Comparison of ENCODE assay signal across 17 cellular contexts in the genomic region with DNA sequence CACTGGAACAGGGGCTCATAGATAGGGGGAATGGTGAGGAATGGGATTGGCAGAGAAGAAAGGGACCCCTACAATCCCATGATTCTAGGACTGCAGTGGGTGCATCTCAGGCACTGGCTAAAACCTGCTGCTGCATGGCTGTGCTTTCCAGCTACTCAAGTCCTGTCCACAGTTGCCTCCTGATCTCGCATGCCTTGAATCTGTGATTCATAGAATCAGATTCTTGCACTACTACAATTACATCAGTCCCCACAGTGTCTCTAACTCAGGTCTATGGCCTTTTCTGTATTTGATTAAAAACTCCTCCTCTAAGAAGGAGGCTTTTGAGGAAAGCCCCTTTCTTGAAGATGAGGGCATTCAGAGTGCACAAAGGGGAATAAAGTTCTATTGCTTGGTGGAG.
DNase-seq lines count a peak whose midpoint lies in the region; ATAC-seq, FAIRE-seq and TF ChIP-seq lines count a peak whose summit lies in the region.
"Had no signal": no experiment of that assay in that cellular context is flagged by ENCODE, and none has a peak within 500 bp of the region (broad histone marks: within the 10 kb centered on the region; RNA-seq: fewer than 3 reads in every experiment).

No MANE protein-coding gene starts in this region.

- H4K20me1 ChIP-seq in keratinocyte (ENCODE audit: control insufficient read depth, extremely low read depth, insufficient read depth, low read length): no peaks in the 10 kb centered on the region

- no peaks in the 10 kb centered on the region for H3K36me3 ChIP-seq in bronchial epithelial cell (ENCODE audit: control insufficient read depth, insufficient read depth, low read length)
- no peaks in the 10 kb centered on the region for H3K36me3 ChIP-seq in keratinocyte (ENCODE audit: control insufficient read depth in 2 of 2, extremely low read depth in 1 of 2, insufficient read depth in 2 of 2, low read length in 2 of 2)

- dilution Hi-C loops in keratinocyte (cut with MboI; ENCODE audit: extremely low pct_ligation_motif_present, low sequenced_read_pairs): no loop called here

- CTCF ChIA-PET in AG04450 (lab: Charles Lee): no interaction called here

- no peak overlapping the region for H3K27ac ChIP-seq in AG04450 (ENCODE audit: low read depth, low read length)
- H3K27ac ChIP-seq in keratinocyte (ENCODE audit: control insufficient read depth, insufficient read depth, low read length): no peak overlapping the region

- TF ChIP-seq CTCF in AG04450 (IDR thresholded peaks at IDR 0.05; ENCODE audit: low read depth, low read length): no peak
- TF ChIP-seq CTCF in bronchial epithelial cell (IDR thresholded peaks at IDR 0.05; ENCODE audit: insufficient read depth, low read length, severe bottlenecking): no peak
- TF ChIP-seq CTCF in keratinocyte (optimal IDR thresholded peaks at IDR 0.05 in 1 of 3, IDR thresholded peaks at IDR 0.05 in 1 of 3, conservative IDR thresholded peaks at IDR 0.05 in 1 of 3; ENCODE audit: extremely low read depth in 1 of 3, insufficient read depth in 2 of 3, low read length in 3 of 3): no peak

- no peaks in the 10 kb centered on the region for H3K79me2 ChIP-seq in keratinocyte (ENCODE audit: control insufficient read depth, insufficient read depth, low read length)

- FAIRE-seq in bronchial epithelial cell (lab: Jason Lieb, UNC) (no peak), keratinocyte (lab: Jason Lieb, UNC) (peak; percentile 39), RCC 7860 (lab: Jason Lieb, UNC) (no peak)
- FAIRE-seq: GM12891, GM19239 had no signal

- POLR2A ChIA-PET in AG04450 (lab: Yijun Ruan, JAX): no interaction called here

- ATAC-seq in GM18867 (IDR thresholded peaks at IDR 0.05; ENCODE audit: unreplicated experiment) (no peak), GM21423 (IDR thresholded peaks at IDR 0.05; ENCODE audit: unreplicated experiment) (no peak)
- ATAC-seq: GM23338 had no signal

- no peak overlapping the region for H3K9ac ChIP-seq in keratinocyte (ENCODE audit: control insufficient read depth, extremely low read depth, insufficient read depth, low read length)

- DNase-seq in AG04450 (ENCODE audit: low read depth, low spot score): peak; percentile 8
- peak; percentile 16 for DNase-seq in HPDE6-E6E7 (ENCODE audit: extremely low spot score)
- DNase-seq in bronchial epithelial cell (ENCODE audit: low read depth): peak; percentile 72
- no peak for DNase-seq in keratinocyte (ENCODE audit: low read depth, low spot score)
- DNase-seq in stimulated activated CD4-positive, alpha-beta T cell treated with anti-CD3 and anti-CD28 coated beads, Interleukin-4, amount 100 ng/mL, for 1 hour: no peak
- DNase-seq in RCC 7860 (ENCODE audit: low spot score): no peak
- DNase-seq: 8988T; AML-193; Calu3; KBM-7; NCI-H1048; NK-92 treated with Interleukin-12 subunit alpha and Interleukin-12 subunit beta, amount 100 ng/mL, for 24 hours had no signal

- H3K9me1 ChIP-seq in keratinocyte (ENCODE audit: control insufficient read depth, extremely low read depth, insufficient read depth, low read length): no peaks in the 10 kb centered on the region

- H2AFZ ChIP-seq in keratinocyte (ENCODE audit: control insufficient read depth, low read length): no peak overlapping the region
- H2AFZ ChIP-seq: GM23338 had no signal

- H3K9me3 ChIP-seq in AG04450 (ENCODE audit: control insufficient read depth, insufficient read depth, low read length) (peaks cover 8% of the 10 kb centered on the region; the same call in 1 of the 2 replicates), keratinocyte (ENCODE audit: control insufficient read depth, low read depth, low read length) (peaks cover 3% of the 10 kb centered on the region)

- H3K27me3 ChIP-seq in AG04450 (ENCODE audit: control insufficient read depth, insufficient read depth, low read length) (peaks cover 2% of the 10 kb centered on the region), bronchial epithelial cell (ENCODE audit: control insufficient read depth, insufficient read depth, low read length) (no peaks in the 10 kb centered on the region), keratinocyte (ENCODE audit: control insufficient read depth, extremely low read depth, insufficient read depth, low read length) (no peaks in the 10 kb centered on the region)

- H3K4me2 ChIP-seq in keratinocyte (ENCODE audit: control insufficient read depth, extremely low read depth, insufficient read depth, low read depth, low read length): no peak overlapping the region
- H3K4me2 ChIP-seq: GM23338 had no signal

- peaks cover 17% of the 10 kb centered on the region for H3K4me1 ChIP-seq in keratinocyte (ENCODE audit: control insufficient read depth, extremely low read depth, insufficient read depth, low read length)

- H3K4me3 ChIP-seq in AG04450 (ENCODE audit: low read depth, low read length) (no peak overlapping the region), bronchial epithelial cell (ENCODE audit: low read depth, low read length) (no peak overlapping the region), keratinocyte (ENCODE audit: control insufficient read depth in 2 of 3, extremely low read depth in 1 of 3, insufficient read depth in 2 of 3, low read depth in 1 of 3, low read length in 3 of 3) (no peak overlapping the region)
- H3K4me3 ChIP-seq: GM23338 had no signal

Comparison
In these comparisons a context has a peak if more than half of its experiments do, and no peak if none do; other contexts are left out.
1. DNase-seq: peak in AG04450 (single experiment), HPDE6-E6E7 (single experiment) and bronchial epithelial cell (single experiment); none in keratinocyte (single experiment), stimulated activated CD4-positive, alpha-beta T cell treated with anti-CD3 and anti-CD28 coated beads, Interleukin-4, amount 100 ng/mL, for 1 hour (single experiment) and RCC 7860 (single experiment).